In genomic region chr3:65342084-65342683, GRCh38 we compare ENCODE assay signal across 8 cellular contexts.
DNase-seq lines count a peak whose midpoint lies in the region; ATAC-seq, FAIRE-seq and TF ChIP-seq lines count a peak whose summit lies in the region.

No MANE protein-coding gene starts in this region.

- H3K36me3 Mint-ChIP-seq in activated T-helper 17 cell treated with anti-CD3 and anti-CD28 coated beads, Interleukin-2, amount 50 U/mL, for 72 hours (ENCODE audit: low read depth) = no peaks in the 10 kb centered on the region

- H3K27ac Mint-ChIP-seq in activated T-helper 17 cell treated with anti-CD3 and anti-CD28 coated beads, Interleukin-2, amount 50 U/mL, for 72 hours = no peak overlapping the region

- H3K4me1 Mint-ChIP-seq in activated T-helper 17 cell treated with anti-CD3 and anti-CD28 coated beads, Interleukin-2, amount 50 U/mL, for 72 hours = no peaks in the 10 kb centered on the region

- H3K27me3 Mint-ChIP-seq in activated T-helper 17 cell treated with anti-CD3 and anti-CD28 coated beads, Interleukin-2, amount 50 U/mL, for 72 hours = no peaks in the 10 kb centered on the region

- no peaks in the 10 kb centered on the region for H3K36me3 ChIP-seq in SJCRH30
- H3K36me3 ChIP-seq in small intestine (ENCODE audit: control insufficient read depth in 2 of 2, insufficient read depth in 2 of 2, low read length in 2 of 2) = no peaks in the 10 kb centered on the region

- H3K4me3 ChIP-seq in SJCRH30 (no peak overlapping the region), fibroblast of pulmonary artery (replicated peaks; ENCODE audit: low read depth, low read length) (no peak overlapping the region), small intestine (ENCODE audit: low read depth in 1 of 2, low read length in 2 of 2) (no peak overlapping the region)

- ATAC-seq in activated CD4-positive, CD25-positive, alpha-beta regulatory T cell treated with anti-CD3 and anti-CD28 coated beads, Interleukin-2, amount 50 U/mL, for 24 hours = no peak
- ATAC-seq in HG03175 (IDR thresholded peaks at IDR 0.05; ENCODE audit: unreplicated experiment) = peak; percentile 56
- no peak for ATAC-seq in activated T-helper 17 cell treated with anti-CD3 and anti-CD28 coated beads, Interleukin-2, amount 50 U/mL, for 72 hours (replicated peaks)

- DNase-seq in activated CD4-positive, CD25-positive, alpha-beta regulatory T cell treated with anti-CD3 and anti-CD28 coated beads, Interleukin-2, amount 50 U/mL, for 72 hours = peak; percentile 32
- DNase-seq in SJCRH30 = peak; percentile 42 to 60
- DNase-seq in fibroblast of pulmonary artery (ENCODE audit: low read depth) = peak; percentile 60
- DNase-seq in small intestine = peak; percentile 75
- no peak for DNase-seq in DMS153 (lab: John Stamatoyannopoulos, UW)

- no peak for FAIRE-seq in small intestine (lab: Jason Lieb, UNC)

- H3K27me3 ChIP-seq in SJCRH30 = no peaks in the 10 kb centered on the region
- no peaks in the 10 kb centered on the region for H3K27me3 ChIP-seq in small intestine (ENCODE audit: control insufficient read depth in 2 of 2, insufficient read depth in 2 of 2, low read length in 2 of 2)

- WGBS in small intestine, 3 donors = 56 to 67% (median 62%) methylated on average over 12 of the region's 12 CpGs

- peak; percentile 85 for TF ChIP-seq CTCF in fibroblast of pulmonary artery (IDR thresholded peaks at IDR 0.05; ENCODE audit: low read length, missing control alignments)

- peaks cover 14% of the 10 kb centered on the region for H3K9me3 Mint-ChIP-seq in activated T-helper 17 cell treated with anti-CD3 and anti-CD28 coated beads, Interleukin-2, amount 50 U/mL, for 72 hours

- no peaks in the 10 kb centered on the region for H3K4me1 ChIP-seq in SJCRH30
- H3K4me1 ChIP-seq in small intestine (ENCODE audit: control insufficient read depth in 2 of 2, insufficient read depth in 1 of 2, low read depth in 1 of 2, low read length in 1 of 2) = no peaks in the 10 kb centered on the region

- no peaks in the 10 kb centered on the region for H3K9me3 ChIP-seq in SJCRH30 (replicated peaks)
- H3K9me3 ChIP-seq in small intestine (ENCODE audit: control insufficient read depth, low read depth) = no peaks in the 10 kb centered on the region

- no peak overlapping the region for H3K27ac ChIP-seq in SJCRH30
- H3K27ac ChIP-seq in small intestine (ENCODE audit: low read depth in 1 of 2, low read length in 1 of 2) = no peak overlapping the region

- no peak overlapping the region for H3K4me3 Mint-ChIP-seq in activated T-helper 17 cell treated with anti-CD3 and anti-CD28 coated beads, Interleukin-2, amount 50 U/mL, for 72 hours
